1 cellular context compared by ENCODE assay signal in the genomic region with DNA sequence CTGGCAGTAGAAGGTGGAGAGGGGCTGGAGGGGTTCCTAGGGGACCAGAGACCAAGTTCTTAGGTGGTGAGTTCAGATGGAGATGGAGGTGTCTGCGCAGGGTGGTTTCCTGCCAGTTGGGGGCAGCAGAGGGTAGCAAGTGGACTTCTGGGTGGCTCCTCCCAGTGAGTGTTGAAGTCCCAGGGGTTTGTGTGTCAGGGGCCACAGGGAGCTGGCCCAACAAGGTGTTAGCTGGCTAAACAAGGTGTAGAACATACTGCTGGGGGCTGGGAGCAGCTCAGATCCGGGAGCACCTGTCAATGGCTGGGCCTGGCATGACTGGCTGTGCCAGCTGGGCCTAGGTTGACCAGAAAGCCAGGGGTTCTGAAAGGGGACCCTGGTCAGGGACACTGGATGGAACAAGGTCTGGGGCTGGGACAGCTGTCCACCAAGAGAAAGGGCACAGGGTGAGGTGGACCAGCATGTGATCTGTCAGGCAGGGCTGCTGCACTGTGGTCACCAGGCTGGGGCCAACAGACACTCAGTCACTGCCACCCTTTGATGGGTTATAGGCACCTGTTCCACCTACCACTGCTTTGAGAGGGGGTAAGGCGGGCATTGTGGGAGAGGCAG.
TF ChIP-seq lines count a peak whose summit lies in the region.

No MANE protein-coding gene starts in this region.

TF ChIP-seq in H1, 55 proteins besides CTCF, POLR2A, EP300 and RAD21:
- TF ChIP-seq POLR2AphosphoS5 (IDR thresholded peaks at IDR 0.05; ENCODE audit: low read depth, low read length) (no peak), GABPA (IDR thresholded peaks at IDR 0.05; ENCODE audit: borderline replicate concordance, insufficient read depth, low read length) (peak; percentile 67; the same call in 1 of the 2 replicates), TEAD4 (IDR thresholded peaks at IDR 0.05; ENCODE audit: low read depth, low read length) (0 out of 2 replicates have a peak, but pooled peaks have one; percentile 18)
